27 cellular contexts compared by ENCODE assay signal in genomic region chr2:190856985-190857384, GRCh38. TPM values are rescaled to one million over a fixed set of nuclear protein-coding genes. Genes with fewer than 3 reads are reported as not detected.
A peak's percentile ranks its signal among the peaks of the same experiment; 100 is the strongest.
DNase-seq lines count a peak whose midpoint lies in the region; ATAC-seq, FAIRE-seq and TF ChIP-seq lines count a peak whose summit lies in the region.
"Had no signal": no experiment of that assay in that cellular context is flagged by ENCODE, and none has a peak within 500 bp of the region (broad histone marks: within the 10 kb centered on the region; RNA-seq: fewer than 3 reads in every experiment).

No MANE protein-coding gene starts in this region.

- POLR2A ChIA-PET in A549 (lab: Yijun Ruan, JAX): no interaction called here
- POLR2A ChIA-PET in IMR-90 (lab: Charles Lee; ENCODE audit: unreplicated experiment): no interaction called here
- POLR2A ChIA-PET in PC-3 (lab: Charles Lee; ENCODE audit: unreplicated experiment): no interaction called here
- POLR2A ChIA-PET in K562 (lab: Yijun Ruan, JAX): interaction anchor here (0.7 kb wide), 1 partner anchor 24 kb away, joined by 3 read pairs; the partner anchor contains the start of gene GLS

- TF ChIP-seq POLR2A in A549 (IDR thresholded peaks at IDR 0.05; ENCODE audit: low read length): no peak
- TF ChIP-seq POLR2A in IMR-90 (IDR thresholded peaks at IDR 0.05; ENCODE audit: low read depth, low read length): no peak
- TF ChIP-seq POLR2A in K562 (conservative IDR thresholded peaks at IDR 0.05): no peak

- no peak overlapping the region for H2AK9ac ChIP-seq in IMR-90 (replicated peaks; ENCODE audit: low read depth, low read length, poor library complexity)

- TF ChIP-seq RAD21 in A549 (conservative IDR thresholded peaks at IDR 0.05 in 1 of 2, IDR thresholded peaks at IDR 0.05 in 1 of 2) (peak in 1 of 2 experiments; percentile 41; a peak in 2 of 5 replicates), IMR-90 (IDR thresholded peaks at IDR 0.05; ENCODE audit: low read length) (no peak), K562 (CRISPR knock-in tag; conservative IDR thresholded peaks at IDR 0.05 in 1 of 2, IDR thresholded peaks at IDR 0.05 in 1 of 2) (no peak)

- H3K4me2 ChIP-seq in A549 (no peak overlapping the region), IMR-90 (ENCODE audit: low read depth, low read length) (no peak overlapping the region), PC-3 (ENCODE audit: low read length) (no peak overlapping the region), K562 (ENCODE audit: insufficient read depth, low read length) (no peak overlapping the region)
- H3K4me2 ChIP-seq: neural progenitor cell had no signal

- H3K9ac ChIP-seq in IMR-90 (ENCODE audit: low read depth, low read length) (no peak overlapping the region), PC-3 (ENCODE audit: low read length) (no peak overlapping the region), K562 (ENCODE audit: insufficient read depth in 1 of 2, low read depth in 2 of 2, low read length in 2 of 2) (no peak overlapping the region)
- H3K9ac ChIP-seq: neural progenitor cell had no signal

- TF ChIP-seq CTCF in A549 (IDR thresholded peaks at IDR 0.05) (no peak), IMR-90 (conservative IDR thresholded peaks at IDR 0.05; ENCODE audit: low read depth, low read length) (no peak), PC-3 (conservative IDR thresholded peaks at IDR 0.05; ENCODE audit: low read depth, low read length) (0 out of 2 replicates have a peak, but pooled peaks have one; percentile 30), K562 (IDR thresholded peaks at IDR 0.05 in 2 of 3, conservative IDR thresholded peaks at IDR 0.05 in 1 of 3; ENCODE audit: insufficient read depth in 2 of 3, low read depth in 1 of 3, low read length in 3 of 3) (peak in 1 of 3 experiments; percentile 3; a peak in 1 of 6 replicates)

- H3K14ac ChIP-seq in IMR-90 (replicated peaks; ENCODE audit: low read depth, low read length): peak overlapping the region; percentile 19; the same call in 1 of the 2 replicates

- H4K20me1 ChIP-seq in IMR-90 (ENCODE audit: insufficient read depth, low read length) (peaks cover 4% of the 10 kb centered on the region; the same call in 1 of the 2 replicates), PC-3 (ENCODE audit: low read length) (no peaks in the 10 kb centered on the region), K562 (replicated peaks; ENCODE audit: control insufficient read depth, insufficient read depth, low read length) (no peaks in the 10 kb centered on the region)

- peak in 1 of 2 experiments; percentile 33 for DNase-seq in A549 (ENCODE audit: low read depth in 1 of 2, low spot score in 1 of 2)
- no peak for DNase-seq in IMR-90
- DNase-seq in PC-3: peak; percentile 21
- DNase-seq in K562 (ENCODE audit: extremely low read depth in 1 of 4, low spot score in 3 of 4): no peak
- no peak for DNase-seq in OCI-M2 (lab: John Stamatoyannopoulos, UW; ENCODE audit: unreplicated experiment)
- DNase-seq in NCI-H1105 (lab: John Stamatoyannopoulos, UW): no peak
- DNase-seq in COR-L47 (lab: John Stamatoyannopoulos, UW): no peak
- no peak for DNase-seq in NCI-H128 (lab: John Stamatoyannopoulos, UW; ENCODE audit: unreplicated experiment)
- DNase-seq: activated CD4-positive, alpha-beta memory T cell treated with anti-CD3 and anti-CD28 coated beads for 36 hours; activated CD4-positive, CD25-positive, alpha-beta regulatory T cell treated with anti-CD3 and anti-CD28 coated beads, Interleukin-2, amount 50 U/mL, for 72 hours; activated naive CD4-positive, alpha-beta T cell treated with Interleukin-2 at 50 U/mL for 16 hours; BE2C; CD8-positive, alpha-beta T cell; central memory CD4-positive, alpha-beta T cell; H7; head of caudate nucleus; left ventricle myocardium inferior; mesendoderm; NCI-H1436 treated with DMSO at 0.1 percent for 48 hours; stimulated activated CD4-positive, alpha-beta T cell treated with anti-CD3 and anti-CD28 coated beads, Interleukin-2, amount 100 ng/mL, for 48 hours; stimulated activated naive CD8-positive, alpha-beta T cell treated with anti-CD3 and anti-CD28 coated beads, Interleukin-15, amount 100 ng/mL, for 72 hours had no signal

- no peak overlapping the region for H3K23ac ChIP-seq in IMR-90 (ENCODE audit: low read depth, low read length)

- no peak overlapping the region for H2AFZ ChIP-seq in IMR-90 (replicated peaks; ENCODE audit: low read length, poor library complexity)
- H2AFZ ChIP-seq in PC-3 (ENCODE audit: low read length): no peak overlapping the region
- H2AFZ ChIP-seq in K562 (ENCODE audit: low read depth, low read length): no peak overlapping the region
- H2AFZ ChIP-seq: neural progenitor cell had no signal

- H3K36me3 ChIP-seq in IMR-90 (ENCODE audit: control insufficient read depth, insufficient read depth, low read length) (no peaks in the 10 kb centered on the region), PC-3 (ENCODE audit: low read depth, low read length) (no peaks in the 10 kb centered on the region), K562 (ENCODE audit: control insufficient read depth, insufficient read depth, low read length) (no peaks in the 10 kb centered on the region)
- H3K36me3 ChIP-seq: BE2C, left ventricle myocardium inferior, neural progenitor cell, thoracic aorta had no signal

- dilution Hi-C loops in IMR-90 (cut with HindIII; ENCODE audit: low sequenced_read_pairs, unreplicated experiment): no loop called here

- intact Hi-C loops in IMR-90 (cut with micrococcal nuclease): no loop called here
- intact Hi-C loops in PC-3 (cut with micrococcal nuclease): no loop called here
- intact Hi-C loops in K562 (cut with micrococcal nuclease): no loop called here

- no peak overlapping the region for H4K5ac ChIP-seq in IMR-90 (ENCODE audit: low read depth, low read length)

- no peak overlapping the region for H3K18ac ChIP-seq in IMR-90 (ENCODE audit: low read depth, low read length)

- CTCF ChIA-PET in A549 (lab: Yijun Ruan, JAX): interaction anchor here (1.5 kb wide), 2 partner anchors 16 to 21 kb away, joined by 4 to 6 read pairs; no protein-coding TSS in a partner anchor
- CTCF ChIA-PET in IMR-90 (lab: Yijun Ruan, JAX): no interaction called here
- CTCF ChIA-PET in PC-3 (lab: Charles Lee): no interaction called here
- CTCF ChIA-PET in K562 (lab: Yijun Ruan, JAX; ENCODE audit: low intra/inter-chr PET ratio): interaction anchor here (0.6 kb wide), 1 partner anchor 94 kb away, joined by 3 read pairs; no protein-coding TSS in a partner anchor

- H3K27me3 ChIP-seq in IMR-90 (ENCODE audit: control insufficient read depth, insufficient read depth, low read length) (no peaks in the 10 kb centered on the region), PC-3 (ENCODE audit: low read length) (no peaks in the 10 kb centered on the region), K562 (ENCODE audit: control insufficient read depth in 2 of 2, insufficient read depth in 2 of 2, low read length in 2 of 2) (no peaks in the 10 kb centered on the region)
- H3K27me3 ChIP-seq: BE2C, neural progenitor cell had no signal

- no peak overlapping the region for H3K56ac ChIP-seq in IMR-90 (ENCODE audit: extremely low read depth, insufficient read depth, low read length)

- no peaks in the 10 kb centered on the region for H3F3A ChIP-seq in PC-3 (ENCODE audit: low read length, unreplicated experiment)

- in situ Hi-C loops in IMR-90 (cut with MboI; ENCODE audit: low sequenced_read_pairs) (no loop called here), K562 (cut with MboI) (no loop called here)

- H2BK20ac ChIP-seq in IMR-90 (ENCODE audit: low read depth, low read length): no peak overlapping the region

- no peaks in the 10 kb centered on the region for H3K79me2 ChIP-seq in PC-3 (ENCODE audit: low read length)
- H3K79me2 ChIP-seq in K562 (ENCODE audit: control insufficient read depth, insufficient read depth, low read length): no peaks in the 10 kb centered on the region

- H3K27ac ChIP-seq in A549 (peak overlapping the region; percentile 87 to 91; a peak in 3 of 6 replicates), IMR-90 (ENCODE audit: insufficient read depth, low read length) (no peak overlapping the region), PC-3 (ENCODE audit: low read length) (no peak overlapping the region), K562 (ENCODE audit: extremely low read depth, low read depth, low read length) (no peak overlapping the region)
- H3K27ac ChIP-seq: left ventricle myocardium inferior, neural progenitor cell, SK-N-MC, thoracic aorta had no signal

- H3K9me3 ChIP-seq in A549: no peaks in the 10 kb centered on the region
- H3K9me3 ChIP-seq in IMR-90 (ENCODE audit: control insufficient read depth, insufficient read depth, low read length): no peaks in the 10 kb centered on the region
- no peaks in the 10 kb centered on the region for H3K9me3 ChIP-seq in PC-3 (ENCODE audit: low read length)
- no peaks in the 10 kb centered on the region for H3K9me3 ChIP-seq in K562 (replicated peaks; ENCODE audit: control insufficient read depth, insufficient read depth, low read depth, low read length)
- H3K9me3 ChIP-seq: BE2C, left ventricle myocardium inferior, thoracic aorta had no signal

- H3K9me1 ChIP-seq in IMR-90 (ENCODE audit: insufficient read depth, low read length) (peaks cover 5% of the 10 kb centered on the region; the same call in 1 of the 2 replicates), K562 (ENCODE audit: control insufficient read depth, insufficient read depth, low read length) (no peaks in the 10 kb centered on the region)

- H2AK5ac ChIP-seq in IMR-90 (ENCODE audit: low read depth, low read length): no peak overlapping the region

- 87% methylated on average over 1 of the region's 1 CpG for WGBS in A549 (ENCODE audit: missing lambda C conversion rate)
- WGBS in IMR-90 (ENCODE audit: extremely low coverage in 2 of 2, insufficient read length in 1 of 2), 2 experiments: no CpG with 5 or more reads among the region's 1 CpG
- 31% methylated on average over 1 of the region's 1 CpG for WGBS in K562 (ENCODE audit: insufficient coverage, low coverage, missing lambda C conversion rate)

- no peak overlapping the region for H4K91ac ChIP-seq in IMR-90 (ENCODE audit: insufficient read depth, low read depth, low read length)

- no peaks in the 10 kb centered on the region for H3K9me2 ChIP-seq in PC-3 (replicated peaks; ENCODE audit: low read length)

- BruUV-seq in IMR-90 (replicated peaks; lab: Mats Ljungman, UMichigan): no TSS peak
- BruUV-seq in PC-3 (replicated peaks; lab: Mats Ljungman, UMichigan): no TSS peak
- BruUV-seq in K562 (replicated peaks; lab: Mats Ljungman, UMichigan): no TSS peak

- peak overlapping the region; percentile 89; the same call in 1 of the 3 replicates for H2BK15ac ChIP-seq in IMR-90 (ENCODE audit: low read depth, low read length)

- ATAC-seq in A549 (peak in 1 of 2 experiments; percentile 69; a peak in 4 of 6 replicates), IMR-90 (ENCODE audit: low read depth) (no peak), PC-3 (peak; percentile 36; the same call in 1 of the 2 replicates), K562 (peak; percentile 77)
- ATAC-seq: CD8-positive, alpha-beta T cell; sciatic nerve; stimulated activated naive CD8-positive, alpha-beta T cell treated with anti-CD3 and anti-CD28 coated beads, Interleukin-15, amount 100 ng/mL, for 72 hours had no signal

- peak overlapping the region; percentile 72; the same call in 1 of the 2 replicates for H3K4ac ChIP-seq in IMR-90 (ENCODE audit: low read depth, low read length)

- H3K79me1 ChIP-seq in IMR-90 (ENCODE audit: low read depth in 1 of 2, low read length in 2 of 2): peaks cover 5 to 15% of the 10 kb centered on the region in 2 experiments; a peak in 2 of 4 replicates

- H2BK120ac ChIP-seq in IMR-90 (ENCODE audit: low read depth, low read length): peak overlapping the region; percentile 68

- no peak overlapping the region for H3K4me3 ChIP-seq in A549
- H3K4me3 ChIP-seq in IMR-90 (ENCODE audit: insufficient read depth, low read depth, low read length): no peak overlapping the region
- no peak overlapping the region for H3K4me3 ChIP-seq in PC-3 (ENCODE audit: low read length)
- no peak overlapping the region for H3K4me3 ChIP-seq in K562
- H3K4me3 ChIP-seq: left ventricle myocardium inferior, neural progenitor cell, SK-N-MC, thoracic aorta had no signal

- FAIRE-seq in A549 (lab: Jason Lieb, UNC) (no peak), K562 (lab: Jason Lieb, UNC) (no peak)
- FAIRE-seq: keratinocyte, urothelium cell line had no signal

- H3K4me1 ChIP-seq in A549 (peaks cover 72% of the 10 kb centered on the region), IMR-90 (ENCODE audit: control insufficient read depth, insufficient read depth, low read length) (peaks cover 20% of the 10 kb centered on the region), PC-3 (ENCODE audit: insufficient read depth, low read length) (peaks cover 23% of the 10 kb centered on the region), K562 (replicated peaks in 1 of 2; ENCODE audit: control insufficient read depth in 2 of 2, insufficient read depth in 2 of 2, low read length in 2 of 2) (no peaks in the 10 kb centered on the region)
- H3K4me1 ChIP-seq: BE2C had no signal

- H4K8ac ChIP-seq in IMR-90 (ENCODE audit: low read depth in 2 of 2, low read length in 2 of 2): no peak overlapping the region

- no peak overlapping the region for H2BK5ac ChIP-seq in IMR-90 (ENCODE audit: low read depth, low read length, poor library complexity, severe bottlenecking)

- TF ChIP-seq EP300 in A549 (IDR thresholded peaks at IDR 0.05): no peak
- no peak for TF ChIP-seq EP300 in K562 (IDR thresholded peaks at IDR 0.05; ENCODE audit: low read length)

RNA-seq across cellular contexts. Expression of gene GLS, which starts 23.6 kb away (rescaled TPM):
- polyA plus RNA-seq in A549 (2011; rRNA removed): 221 and 269 TPM in 2 replicates
- polyA plus RNA-seq in A549 (2012; cell fraction: cytosol; rRNA removed): 27.9 and 32.7 TPM in 2 replicates
- polyA plus RNA-seq in A549 (2012; cell fraction: nucleus; rRNA removed): 49.7 and 80.3 TPM in 2 replicates
- polyA plus RNA-seq in A549 (2017; fragmentation: RNase III; extraction: RNeasy Plus Mini Kit Qiagen cat#74134 plus additional on column Dnase treatment): 270 to 321 TPM (median 286 TPM) in 3 replicates
- polyA minus RNA-seq in A549 (2011; rRNA and poly(A)+ RNA removed): 194 and 213 TPM in 2 replicates
- total RNA-seq in IMR-90 (2012; rRNA removed): 130 and 279 TPM in 2 replicates
- 63.2 and 87.5 TPM in 2 replicates for polyA plus RNA-seq in IMR-90 (2012; rRNA removed)
- polyA plus RNA-seq in IMR-90 (2012; cell fraction: cytosol; rRNA removed): 10.3 and 16.9 TPM in 2 replicates
- 45.0 and 212 TPM in 2 replicates for polyA plus RNA-seq in IMR-90 (2012; cell fraction: nucleus; rRNA removed; ENCODE audit: low replicate concordance)
- 67.4 and 71.9 TPM in 2 replicates for total RNA-seq in PC-3 (2014; rRNA removed)
- 87.7 and 267 TPM in 2 replicates for total RNA-seq in K562 (2011; cell fraction: chromatin; rRNA removed; ENCODE audit: low replicate concordance)
- total RNA-seq in K562 (2011; cell fraction: nucleolus; rRNA removed): 28.9 and 43.6 TPM in 2 replicates
- total RNA-seq in K562 (2011; cell fraction: nucleoplasm; rRNA removed): 97.4 and 145 TPM in 2 replicates
- 60.8 and 63.2 TPM in 2 replicates for total RNA-seq in K562 (2014; rRNA removed)
- 77.5 and 84.1 TPM in 2 replicates for total RNA-seq in K562 (2014; rRNA removed; fragmentation: Illumina TruSeq; extraction: Trizol)
- total RNA-seq in K562 (2015; rRNA removed; fragmentation: Illumina TruSeq; extraction: Trizol): 45.6 and 48.2 TPM in 2 replicates
- total RNA-seq in K562 (2021): 60.2 and 71.3 TPM in 2 replicates
- 44.4 and 61.7 TPM in 2 replicates for polyA plus RNA-seq in K562 (2011; rRNA removed)
- polyA plus RNA-seq in K562 (2011; cell fraction: cytosol; rRNA removed): 6.6 and 10.9 TPM in 2 replicates
- 45.9 and 60.0 TPM in 2 replicates for polyA plus RNA-seq in K562 (2011; cell fraction: nucleus; rRNA removed)
- 19.3 and 36.3 TPM in 2 replicates for polyA plus RNA-seq in K562 (2012)
- polyA plus RNA-seq in K562 (2014; fragmentation: Illumina TruSeq; extraction: Trizol): 31.9 and 36.7 TPM in 2 replicates
- polyA plus RNA-seq in K562 (2014; fragmentation: Nextera tagmentation; extraction: Ambion mirVana): 10 to 100 TPM; 13.7 to 17.0 TPM
- polyA plus RNA-seq in K562 (2014; rRNA removed): 29.8 and 35.9 TPM in 2 replicates
- polyA minus RNA-seq in K562 (2011; rRNA and poly(A)+ RNA removed): 144 and 159 TPM in 2 replicates
- polyA minus RNA-seq in K562 (2011; cell fraction: cytosol; rRNA and poly(A)+ RNA removed): 27.4 and 44.4 TPM in 2 replicates
- polyA minus RNA-seq in K562 (2011; cell fraction: nucleus; rRNA and poly(A)+ RNA removed): 73.0 and 110 TPM in 2 replicates

Comparison
In these comparisons a context has a peak if more than half of its experiments do, and no peak if none do; other contexts are left out.
1. H3K27ac ChIP-seq: peak in A549 (2 of 2); none in IMR-90 (single experiment), PC-3 (single experiment) and K562 (single experiment).
2. CTCF ChIA-PET loops: an anchor here in A549 (1.5 kb wide) and K562 (0.6 kb wide); none called in IMR-90 and PC-3.